24 cellular contexts compared by ENCODE assay signal in the genomic region with DNA sequence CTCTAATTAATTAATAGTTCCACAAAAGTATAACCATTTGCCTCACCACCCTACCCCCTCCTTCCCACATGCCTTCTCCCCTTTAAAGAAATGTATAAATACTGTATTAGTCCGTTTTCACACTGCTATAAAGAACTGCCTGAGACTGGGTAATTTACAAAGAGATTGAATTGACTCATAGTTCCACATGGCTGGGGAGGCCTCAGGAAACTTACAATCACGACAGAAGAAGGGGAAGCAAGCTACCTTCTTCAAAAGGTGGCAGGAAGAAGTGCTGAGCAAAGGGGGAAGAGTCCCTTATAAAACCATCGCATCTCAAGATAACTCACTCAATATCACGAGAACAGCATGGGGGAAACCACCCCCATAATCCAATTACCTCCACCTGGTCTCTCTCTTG. TPM values are rescaled to one million over a fixed set of nuclear protein-coding genes. Genes with fewer than 3 reads are reported as not detected.
A peak's percentile ranks its signal among the peaks of the same experiment; 100 is the strongest.
DNase-seq lines count a peak whose midpoint lies in the region; ATAC-seq, FAIRE-seq and TF ChIP-seq lines count a peak whose summit lies in the region.
"Had no signal": no experiment of that assay in that cellular context is flagged by ENCODE, and none has a peak within 500 bp of the region (broad histone marks: within the 10 kb centered on the region; RNA-seq: fewer than 3 reads in every experiment).

No MANE protein-coding gene starts in this region.

- peaks cover 28% of the 10 kb centered on the region for H3K9me3 Mint-ChIP-seq in activated CD8-positive, alpha-beta T cell treated with anti-CD3 and anti-CD28 coated beads for 36 hours
- peaks cover 44% of the 10 kb centered on the region for H3K9me3 Mint-ChIP-seq in activated CD8-positive, alpha-beta T cell treated with anti-CD3 and anti-CD28 coated beads, Interleukin-2, amount 10 ng/mL, durations not matched to agents 7 days and 5 days (ENCODE audit: insufficient read depth)
- peaks cover 29% of the 10 kb centered on the region for H3K9me3 Mint-ChIP-seq in activated naive CD8-positive, alpha-beta T cell treated with anti-CD3 and anti-CD28 coated beads for 36 hours
- peaks cover 29% of the 10 kb centered on the region for H3K9me3 Mint-ChIP-seq in stimulated activated memory B cell treated with anti-CD40 and anti-IgM and Interleukin-4, amounts not matched to agents 10 μg/mL and 1 μg/mL and 100 μg/mL, for 72 hours
- peaks cover 42% of the 10 kb centered on the region for H3K9me3 Mint-ChIP-seq in WTC11
- H3K9me3 Mint-ChIP-seq: central memory CD8-positive, alpha-beta T cell had no signal

- DNase-seq in activated CD8-positive, alpha-beta T cell treated with anti-CD3 and anti-CD28 coated beads for 36 hours: peak; percentile 35
- DNase-seq in activated CD8-positive, alpha-beta T cell treated with anti-CD3 and anti-CD28 coated beads, Interleukin-2, amount 10 ng/mL, durations not matched to agents 7 days and 5 days: no peak
- DNase-seq in GM12891 (ENCODE audit: insufficient read length, low spot score) (no peak), WTC11 (ENCODE audit: low spot score) (no peak), SJCRH30 (no peak)
- DNase-seq in activated naive CD8-positive, alpha-beta T cell treated with anti-CD3 and anti-CD28 coated beads for 36 hours: no peak
- DNase-seq: BE2C, Calu3, dermis blood vessel endothelial cell, DND-41, kidney, NCI-H1694 treated with DMSO at 0.1 percent for 48 hours, NCI-H2171 treated with DMSO at 0.1 percent for 48 hours, SIG-M5, substantia nigra had no signal

- TF ChIP-seq POLR2A in GM12891 (IDR thresholded peaks at IDR 0.05; ENCODE audit: low read depth, low read length): no peak

- peak overlapping the region; percentile 87 for H3K27ac Mint-ChIP-seq in activated CD8-positive, alpha-beta T cell treated with anti-CD3 and anti-CD28 coated beads for 36 hours
- no peak overlapping the region for H3K27ac Mint-ChIP-seq in activated CD8-positive, alpha-beta T cell treated with anti-CD3 and anti-CD28 coated beads, Interleukin-2, amount 10 ng/mL, durations not matched to agents 7 days and 5 days
- H3K27ac Mint-ChIP-seq in activated naive CD8-positive, alpha-beta T cell treated with anti-CD3 and anti-CD28 coated beads for 36 hours: peak overlapping the region; percentile 74
- peak overlapping the region; percentile 81 for H3K27ac Mint-ChIP-seq in stimulated activated memory B cell treated with anti-CD40 and anti-IgM and Interleukin-4, amounts not matched to agents 10 μg/mL and 1 μg/mL and 100 μg/mL, for 72 hours
- no peak overlapping the region for H3K27ac Mint-ChIP-seq in WTC11
- H3K27ac Mint-ChIP-seq: neural progenitor cell; T-helper 1 cell treated with Interleukin-12 subunit alpha and Interleukin-12 subunit beta and Interleukin-4 antibody, amounts not matched to agents 30 μg/mL and 1 μg/mL, for 36 hours had no signal

- CTCF ChIA-PET in activated CD8-positive, alpha-beta T cell treated with anti-CD3 and anti-CD28 coated beads for 36 hours (lab: Charles Lee): interaction anchor here (1.1 kb wide), 1 partner anchor 278 kb away, joined by 3 read pairs; no protein-coding TSS in a partner anchor
- CTCF ChIA-PET in activated CD8-positive, alpha-beta T cell treated with anti-CD3 and anti-CD28 coated beads, Interleukin-2, amount 10 ng/mL, durations not matched to agents 7 days and 5 days (lab: Charles Lee): interaction anchor here (1.2 kb wide), 1 partner anchor 109 kb away, joined by 3 read pairs; no protein-coding TSS in a partner anchor
- CTCF ChIA-PET in WTC11 (lab: Charles Lee): no interaction called here

- intact Hi-C loops in activated CD8-positive, alpha-beta T cell treated with anti-CD3 and anti-CD28 coated beads for 36 hours (cut with micrococcal nuclease): no loop called here

- ATAC-seq in activated CD8-positive, alpha-beta T cell treated with anti-CD3 and anti-CD28 coated beads for 36 hours: peak; percentile 68
- ATAC-seq in activated CD8-positive, alpha-beta T cell treated with anti-CD3 and anti-CD28 coated beads, Interleukin-2, amount 10 ng/mL, durations not matched to agents 7 days and 5 days: no peak
- ATAC-seq in stimulated activated memory B cell treated with anti-CD40 and anti-IgM and Interleukin-4, amounts not matched to agents 10 μg/mL and 1 μg/mL and 100 μg/mL, for 72 hours: peak; percentile 48
- no peak for ATAC-seq in GM21619 (IDR thresholded peaks at IDR 0.05; ENCODE audit: unreplicated experiment)
- no peak for ATAC-seq in WTC11
- ATAC-seq: A549 had no signal

- H3K4me1 Mint-ChIP-seq in activated CD8-positive, alpha-beta T cell treated with anti-CD3 and anti-CD28 coated beads for 36 hours (ENCODE audit: low read depth): peaks cover 47% of the 10 kb centered on the region
- peaks cover 22% of the 10 kb centered on the region for H3K4me1 Mint-ChIP-seq in activated CD8-positive, alpha-beta T cell treated with anti-CD3 and anti-CD28 coated beads, Interleukin-2, amount 10 ng/mL, durations not matched to agents 7 days and 5 days (ENCODE audit: low read depth)
- peaks cover 36% of the 10 kb centered on the region for H3K4me1 Mint-ChIP-seq in activated naive CD8-positive, alpha-beta T cell treated with anti-CD3 and anti-CD28 coated beads for 36 hours
- H3K4me1 Mint-ChIP-seq in stimulated activated memory B cell treated with anti-CD40 and anti-IgM and Interleukin-4, amounts not matched to agents 10 μg/mL and 1 μg/mL and 100 μg/mL, for 72 hours: peaks cover 61% of the 10 kb centered on the region
- H3K4me1 Mint-ChIP-seq in WTC11: peaks cover 22% of the 10 kb centered on the region
- H3K4me1 Mint-ChIP-seq: neural progenitor cell had no signal

- H3K27ac ChIP-seq in SJCRH30: no peak overlapping the region
- H3K27ac ChIP-seq: A549, neural progenitor cell, prostate gland had no signal

- no peaks in the 10 kb centered on the region for H3K27me3 ChIP-seq in SJCRH30
- H3K27me3 ChIP-seq: BE2C, neural progenitor cell, Peyer's patch had no signal

- POLR2A ChIA-PET in activated CD8-positive, alpha-beta T cell treated with anti-CD3 and anti-CD28 coated beads for 36 hours (lab: Charles Lee): interaction anchor here (0.7 to 1.8 kb wide), 4 partner anchors 8 to 218 kb away, joined by 3 to 7 read pairs (median 4); a partner anchor contains a TSS
- POLR2A ChIA-PET in activated CD8-positive, alpha-beta T cell treated with anti-CD3 and anti-CD28 coated beads, Interleukin-2, amount 10 ng/mL, durations not matched to agents 7 days and 5 days (lab: Charles Lee): no interaction called here
- POLR2A ChIA-PET in WTC11 (lab: Charles Lee): no interaction called here

- no peaks in the 10 kb centered on the region for H3K4me1 ChIP-seq in SJCRH30
- H3K4me1 ChIP-seq: A549, BE2C, HAP-1, neural progenitor cell, Peyer's patch, prostate gland had no signal

- no peak for TF ChIP-seq CTCF in activated CD8-positive, alpha-beta T cell treated with anti-CD3 and anti-CD28 coated beads for 36 hours (IDR thresholded peaks at IDR 0.05)
- no peak for TF ChIP-seq CTCF in WTC11 (IDR thresholded peaks at IDR 0.05)

- peak; percentile 20 for FAIRE-seq in GM12891 (lab: Jason Lieb, UNC)
- FAIRE-seq: A549, kidney had no signal

- no peaks in the 10 kb centered on the region for H3K9me3 ChIP-seq in SJCRH30 (replicated peaks)
- H3K9me3 ChIP-seq: A549, BE2C, HAP-1, prostate gland had no signal

- no peaks in the 10 kb centered on the region for H3K27me3 Mint-ChIP-seq in activated CD8-positive, alpha-beta T cell treated with anti-CD3 and anti-CD28 coated beads for 36 hours
- no peaks in the 10 kb centered on the region for H3K27me3 Mint-ChIP-seq in activated CD8-positive, alpha-beta T cell treated with anti-CD3 and anti-CD28 coated beads, Interleukin-2, amount 10 ng/mL, durations not matched to agents 7 days and 5 days (ENCODE audit: low read depth)
- H3K27me3 Mint-ChIP-seq in activated naive CD8-positive, alpha-beta T cell treated with anti-CD3 and anti-CD28 coated beads for 36 hours: no peaks in the 10 kb centered on the region
- H3K27me3 Mint-ChIP-seq in stimulated activated memory B cell treated with anti-CD40 and anti-IgM and Interleukin-4, amounts not matched to agents 10 μg/mL and 1 μg/mL and 100 μg/mL, for 72 hours: no peaks in the 10 kb centered on the region
- H3K27me3 Mint-ChIP-seq in WTC11 (ENCODE audit: low read depth): no peaks in the 10 kb centered on the region; the same call in 1 of the 2 replicates
- H3K27me3 Mint-ChIP-seq: central memory CD8-positive, alpha-beta T cell had no signal

- peak overlapping the region; percentile 12 for H3K4me3 Mint-ChIP-seq in activated CD8-positive, alpha-beta T cell treated with anti-CD3 and anti-CD28 coated beads for 36 hours
- H3K4me3 Mint-ChIP-seq in activated CD8-positive, alpha-beta T cell treated with anti-CD3 and anti-CD28 coated beads, Interleukin-2, amount 10 ng/mL, durations not matched to agents 7 days and 5 days: no peak overlapping the region
- H3K4me3 Mint-ChIP-seq in activated naive CD8-positive, alpha-beta T cell treated with anti-CD3 and anti-CD28 coated beads for 36 hours: no peak overlapping the region
- H3K4me3 Mint-ChIP-seq in stimulated activated memory B cell treated with anti-CD40 and anti-IgM and Interleukin-4, amounts not matched to agents 10 μg/mL and 1 μg/mL and 100 μg/mL, for 72 hours: peak overlapping the region; percentile 56
- H3K4me3 Mint-ChIP-seq in WTC11: no peak overlapping the region
- H3K4me3 Mint-ChIP-seq: central memory CD8-positive, alpha-beta T cell; neural progenitor cell; T-helper 1 cell treated with Interleukin-12 subunit alpha and Interleukin-12 subunit beta and Interleukin-4 antibody, amounts not matched to agents 30 μg/mL and 1 μg/mL, for 36 hours had no signal

- H3K36me3 ChIP-seq in SJCRH30: no peaks in the 10 kb centered on the region
- H3K36me3 ChIP-seq: BE2C, HAP-1, neural progenitor cell, Peyer's patch, prostate gland had no signal

- no peak overlapping the region for H3K4me3 ChIP-seq in SJCRH30
- H3K4me3 ChIP-seq: A549, HAP-1, neural progenitor cell, Peyer's patch, prostate gland had no signal

- peaks cover 37% of the 10 kb centered on the region for H3K36me3 Mint-ChIP-seq in activated CD8-positive, alpha-beta T cell treated with anti-CD3 and anti-CD28 coated beads for 36 hours (ENCODE audit: low read depth)
- H3K36me3 Mint-ChIP-seq in activated CD8-positive, alpha-beta T cell treated with anti-CD3 and anti-CD28 coated beads, Interleukin-2, amount 10 ng/mL, durations not matched to agents 7 days and 5 days (ENCODE audit: low read depth): peaks cover 42% of the 10 kb centered on the region
- H3K36me3 Mint-ChIP-seq in activated naive CD8-positive, alpha-beta T cell treated with anti-CD3 and anti-CD28 coated beads for 36 hours: peaks cover 41% of the 10 kb centered on the region
- H3K36me3 Mint-ChIP-seq in stimulated activated memory B cell treated with anti-CD40 and anti-IgM and Interleukin-4, amounts not matched to agents 10 μg/mL and 1 μg/mL and 100 μg/mL, for 72 hours: peaks cover 53% of the 10 kb centered on the region
- H3K36me3 Mint-ChIP-seq in WTC11: peaks cover 36% of the 10 kb centered on the region
- H3K36me3 Mint-ChIP-seq: neural progenitor cell had no signal

RNA-seq across cellular contexts. Expression of a gene that starts 8.2 kb away (rescaled TPM):
- total RNA-seq in activated CD8-positive, alpha-beta T cell treated with anti-CD3 and anti-CD28 coated beads for 36 hours: 10 to 100 TPM; 70.8 to 83.3 TPM
- total RNA-seq in activated CD8-positive, alpha-beta T cell treated with anti-CD3 and anti-CD28 coated beads, Interleukin-2, amount 10 ng/mL, durations not matched to agents 7 days and 5 days: 100 to 1,000 TPM; 112 to 126 TPM
- 18.0 TPM for polyA plus RNA-seq in GM12891 (2012; ENCODE audit: low read depth, missing spikeins)
- total RNA-seq in activated naive CD8-positive, alpha-beta T cell treated with anti-CD3 and anti-CD28 coated beads for 36 hours: 10 to 100 TPM; 76.5 to 79.1 TPM
- total RNA-seq in WTC11 (2021): 78.1 to 91.4 TPM (median 79.9 TPM) in 3 replicates
- 30.6 and 38.3 TPM in 2 replicates for total RNA-seq in SJCRH30 (2014; rRNA removed; shearing (Covaris generic))

Comparison
In these comparisons a context has a peak if more than half of its experiments do, and no peak if none do; other contexts are left out.
1. ATAC-seq: peak in activated CD8-positive, alpha-beta T cell treated with anti-CD3 and anti-CD28 coated beads for 36 hours (single experiment) and stimulated activated memory B cell treated with anti-CD40 and anti-IgM and Interleukin-4, amounts not matched to agents 10 μg/mL and 1 μg/mL and 100 μg/mL, for 72 hours (single experiment); none in activated CD8-positive, alpha-beta T cell treated with anti-CD3 and anti-CD28 coated beads, Interleukin-2, amount 10 ng/mL, durations not matched to agents 7 days and 5 days (single experiment), GM21619 (single experiment) and WTC11 (single experiment).
2. H3K27ac Mint-ChIP-seq: peak in activated CD8-positive, alpha-beta T cell treated with anti-CD3 and anti-CD28 coated beads for 36 hours (single experiment), activated naive CD8-positive, alpha-beta T cell treated with anti-CD3 and anti-CD28 coated beads for 36 hours (single experiment) and stimulated activated memory B cell treated with anti-CD40 and anti-IgM and Interleukin-4, amounts not matched to agents 10 μg/mL and 1 μg/mL and 100 μg/mL, for 72 hours (single experiment); none in activated CD8-positive, alpha-beta T cell treated with anti-CD3 and anti-CD28 coated beads, Interleukin-2, amount 10 ng/mL, durations not matched to agents 7 days and 5 days (single experiment) and WTC11 (single experiment).
3. H3K4me3 Mint-ChIP-seq: peak in activated CD8-positive, alpha-beta T cell treated with anti-CD3 and anti-CD28 coated beads for 36 hours (single experiment) and stimulated activated memory B cell treated with anti-CD40 and anti-IgM and Interleukin-4, amounts not matched to agents 10 μg/mL and 1 μg/mL and 100 μg/mL, for 72 hours (single experiment); none in activated CD8-positive, alpha-beta T cell treated with anti-CD3 and anti-CD28 coated beads, Interleukin-2, amount 10 ng/mL, durations not matched to agents 7 days and 5 days (single experiment), activated naive CD8-positive, alpha-beta T cell treated with anti-CD3 and anti-CD28 coated beads for 36 hours (single experiment) and WTC11 (single experiment).